8 cellular contexts compared by ENCODE assay signal in the genomic region with DNA sequence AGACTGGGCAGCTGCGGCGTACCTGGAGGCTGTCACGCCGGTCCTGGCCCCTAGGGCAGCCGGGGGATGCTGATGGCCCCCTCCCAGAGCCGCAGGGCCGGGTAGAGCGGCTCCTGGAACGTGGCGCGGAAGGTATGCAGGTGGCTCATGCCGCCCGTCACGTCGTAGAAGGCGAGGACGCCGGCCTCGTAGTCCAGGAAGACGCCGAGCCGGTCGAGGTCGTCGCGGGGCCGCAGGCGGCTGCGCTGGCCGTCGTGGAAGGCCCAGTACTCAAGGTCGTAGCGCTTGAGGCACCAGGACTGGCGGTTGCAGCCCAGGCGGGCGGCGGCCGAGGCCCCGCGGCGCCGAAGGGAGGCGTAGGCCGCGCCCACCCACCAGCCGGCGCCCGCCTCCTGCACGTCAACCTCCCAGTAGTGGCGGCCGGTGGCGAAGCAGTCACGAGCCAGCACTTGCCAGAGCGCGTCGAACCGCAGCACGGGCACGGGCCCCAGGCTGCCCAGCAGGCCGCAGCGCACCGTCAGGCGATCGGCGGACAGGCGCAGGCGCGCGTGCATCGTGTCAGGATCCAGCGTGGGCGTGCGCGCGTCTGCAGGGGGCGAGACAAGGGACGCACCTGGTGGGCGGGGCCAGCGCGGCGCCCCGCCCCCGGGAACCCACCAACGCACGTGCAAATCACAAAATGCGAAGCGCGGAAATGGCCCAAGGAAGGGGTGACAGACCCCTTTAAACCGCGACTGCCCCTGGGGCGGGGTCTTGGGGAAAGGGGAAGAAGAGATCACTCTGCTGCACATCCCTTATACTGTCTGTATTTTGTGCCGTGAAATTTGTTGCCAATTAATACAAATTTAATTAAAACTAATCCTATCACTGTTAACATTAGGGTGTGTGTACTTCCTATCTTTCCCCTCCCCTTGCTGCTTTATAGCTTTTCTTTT. TPM values are rescaled to one million over a fixed set of nuclear protein-coding genes. Genes with fewer than 3 reads are reported as not detected.
DNase-seq lines count a peak whose midpoint lies in the region; FAIRE-seq and TF ChIP-seq lines count a peak whose summit lies in the region.

No MANE protein-coding gene starts in this region.

- peak; percentile 83 for DNase-seq in AG20443 (ENCODE audit: low spot score)
- peak; percentile 81 for DNase-seq in NAMALWA (ENCODE audit: low spot score)
- no peak for DNase-seq in esophagus squamous epithelium (lab: John Stamatoyannopoulos, UW)
- DNase-seq in effector CD8-positive, alpha-beta T cell (lab: John Stamatoyannopoulos, UW) = no peak
- no peak for DNase-seq in GM20000 (ENCODE audit: low spot score)
- DNase-seq in GM12892 (ENCODE audit: insufficient read length) = no peak
- DNase-seq in T-helper 9 cell = no peak

- TF ChIP-seq POLR2A in esophagus squamous epithelium (IDR thresholded peaks at IDR 0.05) = peak in 1 of 4 donors; percentile 23
- no peak for TF ChIP-seq POLR2A in GM12892 (IDR thresholded peaks at IDR 0.05; ENCODE audit: low read depth, low read length)

- 29 to 32% methylated on average over 20 to 28 of the region's 92 CpGs for WGBS in esophagus squamous epithelium, 2 donors

- no peaks in the 10 kb centered on the region for H3K9me3 ChIP-seq in esophagus squamous epithelium
- H3K9me3 ChIP-seq in neutrophil = no peaks in the 10 kb centered on the region

- H3K27ac ChIP-seq in esophagus squamous epithelium = peak overlapping the region; percentile 42 to 85 (median 78)
- no peak overlapping the region for H3K27ac ChIP-seq in neutrophil

- no peaks in the 10 kb centered on the region for H3K27me3 ChIP-seq in esophagus squamous epithelium
- no peaks in the 10 kb centered on the region for H3K27me3 ChIP-seq in neutrophil

- peak overlapping the region; percentile 24 to 59 (median 40) for H3K4me3 ChIP-seq in esophagus squamous epithelium
- peak overlapping the region; percentile 44 to 48 for H3K4me3 ChIP-seq in neutrophil (ENCODE audit: low read depth in 1 of 2, low read length in 1 of 2)

- H3K36me3 ChIP-seq in esophagus squamous epithelium (peaks cover 0 to 40% (median 0%) of the 10 kb centered on the region in 3 donors), neutrophil (peaks cover 70% of the 10 kb centered on the region)

- no peak for FAIRE-seq in GM12892 (lab: Jason Lieb, UNC)

- intact Hi-C loops in esophagus squamous epithelium (cut with DNase I) = loop anchor here (10.0 kb wide), 1 partner anchor 107 kb away; a partner anchor contains a TSS

- H3K4me1 ChIP-seq in esophagus squamous epithelium (peaks cover 4 to 48% (median 6%) of the 10 kb centered on the region in 3 donors), neutrophil (ENCODE audit: control insufficient read depth in 1 of 2, insufficient read depth in 1 of 2, low read depth in 1 of 2, low read length in 1 of 2) (peaks cover 6 to 7% of the 10 kb centered on the region in 2 experiments)

- TF ChIP-seq CTCF in esophagus squamous epithelium (IDR thresholded peaks at IDR 0.05) = peak in 2 of 6 experiments; percentile 19 to 39
- TF ChIP-seq CTCF in neutrophil (IDR thresholded peaks at IDR 0.05) = no peak
- no peak for TF ChIP-seq CTCF in GM20000 (IDR thresholded peaks at IDR 0.05; ENCODE audit: extremely low read depth, missing control alignments)

RNA-seq across cellular contexts. Expression of a gene that starts 31.2 kb away (rescaled TPM):
- 10 to 100 TPM; 46.2 to 72.0 (median 58.4) TPM for total RNA-seq in esophagus squamous epithelium
- 45.7 TPM for polyA plus RNA-seq in GM12892 (2012; ENCODE audit: missing spikeins)

RNA-seq across cellular contexts. Expression of a gene that starts 31.3 kb away (rescaled TPM):
- total RNA-seq in esophagus squamous epithelium = 10 to 100 TPM; 21.0 to 39.2 (median 31.6) TPM
- 20.8 TPM for polyA plus RNA-seq in GM12892 (2012; ENCODE audit: missing spikeins)

Comparison
In these comparisons a context has a peak if more than half of its experiments do, and no peak if none do; other contexts are left out.
1. DNase-seq: peak in AG20443 (single experiment) and NAMALWA (single experiment); none in esophagus squamous epithelium (single experiment), effector CD8-positive, alpha-beta T cell (single experiment), GM20000 (single experiment), GM12892 (single experiment) and T-helper 9 cell (single experiment).